Comparison of ENCODE assay signal across 8 cellular contexts in the genomic region with DNA sequence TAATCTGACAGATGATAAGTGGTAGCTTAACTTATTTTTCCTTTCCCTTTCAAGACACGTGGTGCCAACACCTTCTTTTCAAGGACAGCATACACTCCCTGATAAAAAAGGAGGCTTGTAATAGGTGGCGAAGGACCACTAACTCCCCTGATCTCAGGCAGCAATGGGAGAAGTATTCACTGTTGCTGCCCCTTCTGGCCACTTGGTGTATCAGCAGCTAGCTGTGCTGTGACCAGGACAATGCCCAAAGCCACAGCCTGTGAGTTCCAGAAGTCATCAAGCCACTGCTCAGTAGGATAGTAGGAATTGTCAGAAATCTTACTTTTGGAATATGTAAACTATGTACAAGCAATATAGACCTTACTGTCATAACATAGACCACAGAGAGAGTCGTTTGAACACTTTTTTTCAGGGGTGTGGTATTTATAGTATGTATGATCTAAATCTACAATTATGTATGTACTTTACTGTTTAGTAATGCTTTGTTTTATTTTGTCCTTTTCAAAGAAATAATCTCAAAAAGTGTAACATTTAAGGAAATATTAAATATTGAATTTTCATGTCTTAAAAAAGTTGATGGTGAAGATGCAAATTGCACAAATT.
DNase-seq lines count a peak whose midpoint lies in the region; ATAC-seq and TF ChIP-seq lines count a peak whose summit lies in the region.

No MANE protein-coding gene starts in this region.

- H3K27ac ChIP-seq in CD4-positive, alpha-beta T cell (ENCODE audit: low read depth, low read length) = no peak overlapping the region
- no peak overlapping the region for H3K27ac ChIP-seq in neural cell (ENCODE audit: low read length)

- no peak for ATAC-seq in CD4-positive, alpha-beta T cell (ENCODE audit: poor library complexity)
- ATAC-seq in HG02678 (IDR thresholded peaks at IDR 0.05; ENCODE audit: unreplicated experiment) = peak; percentile 98

- H3K36me3 Mint-ChIP-seq in CD4-positive, alpha-beta T cell (ENCODE audit: low read depth) = no peaks in the 10 kb centered on the region

- no peaks in the 10 kb centered on the region for H4K20me1 ChIP-seq in neural cell (ENCODE audit: insufficient read depth)

- H3K9me2 ChIP-seq in neural cell (ENCODE audit: insufficient read depth, low read length) = no peaks in the 10 kb centered on the region

- no peak overlapping the region for H2AFZ ChIP-seq in neural cell (ENCODE audit: low read depth, low read length)

- DNase-seq in CD4-positive, alpha-beta T cell = no peak
- DNase-seq in NCI-H1105 treated with DMSO at 0.1 percent for 48 hours (lab: John Stamatoyannopoulos, UW) = peak; percentile 44
- DNase-seq in cerebellum (ENCODE audit: low spot score) = peak; percentile 26
- no peak for DNase-seq in DMS79 (lab: John Stamatoyannopoulos, UW)
- no peak for DNase-seq in posterior vena cava (ENCODE audit: low spot score)

- no peaks in the 10 kb centered on the region for H3K9me3 Mint-ChIP-seq in CD4-positive, alpha-beta T cell

- POLR2A ChIA-PET in CD4-positive, alpha-beta T cell (lab: Charles Lee) = no interaction called here

- no peaks in the 10 kb centered on the region for H3K27me3 ChIP-seq in CD4-positive, alpha-beta T cell (ENCODE audit: control insufficient read depth, insufficient read depth, low read length)
- no peaks in the 10 kb centered on the region for H3K27me3 ChIP-seq in neural cell (ENCODE audit: insufficient read depth, low read depth, low read length)

- no peak overlapping the region for H3K4me3 ChIP-seq in neural cell (ENCODE audit: low read length)

- no peak for TF ChIP-seq RAD21 in neural cell (conservative IDR thresholded peaks at IDR 0.05)

- H3K4me2 ChIP-seq in neural cell (ENCODE audit: low read length) = no peak overlapping the region

- no peaks in the 10 kb centered on the region for H3K36me3 ChIP-seq in neural cell (ENCODE audit: insufficient read depth, low read length)

- H3K79me2 ChIP-seq in neural cell (replicated peaks; ENCODE audit: insufficient read depth, low read length) = no peaks in the 10 kb centered on the region

- H3K27me3 Mint-ChIP-seq in CD4-positive, alpha-beta T cell = peaks cover 25% of the 10 kb centered on the region

- TF ChIP-seq CTCF in CD4-positive, alpha-beta T cell (IDR thresholded peaks at IDR 0.05) = peak; percentile 40
- TF ChIP-seq CTCF in GM12873 (IDR thresholded peaks at IDR 0.05; ENCODE audit: insufficient read depth, low read depth, low read length, missing control alignments) = peak; percentile 92
- peak; percentile 59 for TF ChIP-seq CTCF in neural cell (IDR thresholded peaks at IDR 0.05; ENCODE audit: poor library complexity, severe bottlenecking)

- H3K4me1 Mint-ChIP-seq in CD4-positive, alpha-beta T cell (ENCODE audit: low read depth) = no peaks in the 10 kb centered on the region

- no peak overlapping the region for H3K27ac Mint-ChIP-seq in CD4-positive, alpha-beta T cell

- intact Hi-C loops in CD4-positive, alpha-beta T cell (cut with DNase I, micrococcal nuclease) = no loop called here
- intact Hi-C loops in posterior vena cava (cut with DNase I) = no loop called here

- no peaks in the 10 kb centered on the region for H3F3A ChIP-seq in neural cell (ENCODE audit: insufficient read depth, low read length, poor library complexity, severe bottlenecking)

- H3K9ac ChIP-seq in neural cell (ENCODE audit: low read length) = no peak overlapping the region

- CTCF ChIA-PET in CD4-positive, alpha-beta T cell (lab: Charles Lee) = no interaction called here

- H3K4me3 Mint-ChIP-seq in CD4-positive, alpha-beta T cell = no peak overlapping the region

- no peak for TF ChIP-seq EP300 in neural cell (conservative IDR thresholded peaks at IDR 0.05; ENCODE audit: poor library complexity, severe bottlenecking)

- no peaks in the 10 kb centered on the region for H3K9me3 ChIP-seq in CD4-positive, alpha-beta T cell (ENCODE audit: control insufficient read depth, low read length)
- H3K9me3 ChIP-seq in neural cell (ENCODE audit: low read length) = no peaks in the 10 kb centered on the region

TF ChIP-seq in neural cell, 6 proteins besides CTCF, POLR2A, EP300 and RAD21:
- TF ChIP-seq SMC3 (conservative IDR thresholded peaks at IDR 0.05; ENCODE audit: poor library complexity) = peak; percentile 19
- TF ChIP-seq, protein P1, sequence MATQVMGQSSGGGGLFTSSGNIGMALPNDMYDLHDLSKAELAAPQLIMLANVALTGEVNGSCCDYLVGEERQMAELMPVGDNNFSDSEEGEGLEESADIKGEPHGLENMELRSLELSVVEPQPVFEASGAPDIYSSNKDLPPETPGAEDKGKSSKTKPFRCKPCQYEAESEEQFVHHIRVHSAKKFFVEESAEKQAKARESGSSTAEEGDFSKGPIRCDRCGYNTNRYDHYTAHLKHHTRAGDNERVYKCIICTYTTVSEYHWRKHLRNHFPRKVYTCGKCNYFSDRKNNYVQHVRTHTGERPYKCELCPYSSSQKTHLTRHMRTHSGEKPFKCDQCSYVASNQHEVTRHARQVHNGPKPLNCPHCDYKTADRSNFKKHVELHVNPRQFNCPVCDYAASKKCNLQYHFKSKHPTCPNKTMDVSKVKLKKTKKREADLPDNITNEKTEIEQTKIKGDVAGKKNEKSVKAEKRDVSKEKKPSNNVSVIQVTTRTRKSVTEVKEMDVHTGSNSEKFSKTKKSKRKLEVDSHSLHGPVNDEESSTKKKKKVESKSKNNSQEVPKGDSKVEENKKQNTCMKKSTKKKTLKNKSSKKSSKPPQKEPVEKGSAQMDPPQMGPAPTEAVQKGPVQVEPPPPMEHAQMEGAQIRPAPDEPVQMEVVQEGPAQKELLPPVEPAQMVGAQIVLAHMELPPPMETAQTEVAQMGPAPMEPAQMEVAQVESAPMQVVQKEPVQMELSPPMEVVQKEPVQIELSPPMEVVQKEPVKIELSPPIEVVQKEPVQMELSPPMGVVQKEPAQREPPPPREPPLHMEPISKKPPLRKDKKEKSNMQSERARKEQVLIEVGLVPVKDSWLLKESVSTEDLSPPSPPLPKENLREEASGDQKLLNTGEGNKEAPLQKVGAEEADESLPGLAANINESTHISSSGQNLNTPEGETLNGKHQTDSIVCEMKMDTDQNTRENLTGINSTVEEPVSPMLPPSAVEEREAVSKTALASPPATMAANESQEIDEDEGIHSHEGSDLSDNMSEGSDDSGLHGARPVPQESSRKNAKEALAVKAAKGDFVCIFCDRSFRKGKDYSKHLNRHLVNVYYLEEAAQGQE (IDR thresholded peaks at IDR 0.05; ENCODE audit: borderline replicate concordance) = no peak

Comparison
In these comparisons a context has a peak if more than half of its experiments do, and no peak if none do; other contexts are left out.
1. DNase-seq: peak in NCI-H1105 treated with DMSO at 0.1 percent for 48 hours (single experiment) and cerebellum (single experiment); none in CD4-positive, alpha-beta T cell (0 of 10), DMS79 (single experiment) and posterior vena cava (single experiment).
2. CTCF ChIP-seq: peak in every context shown above with its lines; median percentile 92 in GM12873; 59 in neural cell; 40 in CD4-positive, alpha-beta T cell.